In the genomic region with DNA sequence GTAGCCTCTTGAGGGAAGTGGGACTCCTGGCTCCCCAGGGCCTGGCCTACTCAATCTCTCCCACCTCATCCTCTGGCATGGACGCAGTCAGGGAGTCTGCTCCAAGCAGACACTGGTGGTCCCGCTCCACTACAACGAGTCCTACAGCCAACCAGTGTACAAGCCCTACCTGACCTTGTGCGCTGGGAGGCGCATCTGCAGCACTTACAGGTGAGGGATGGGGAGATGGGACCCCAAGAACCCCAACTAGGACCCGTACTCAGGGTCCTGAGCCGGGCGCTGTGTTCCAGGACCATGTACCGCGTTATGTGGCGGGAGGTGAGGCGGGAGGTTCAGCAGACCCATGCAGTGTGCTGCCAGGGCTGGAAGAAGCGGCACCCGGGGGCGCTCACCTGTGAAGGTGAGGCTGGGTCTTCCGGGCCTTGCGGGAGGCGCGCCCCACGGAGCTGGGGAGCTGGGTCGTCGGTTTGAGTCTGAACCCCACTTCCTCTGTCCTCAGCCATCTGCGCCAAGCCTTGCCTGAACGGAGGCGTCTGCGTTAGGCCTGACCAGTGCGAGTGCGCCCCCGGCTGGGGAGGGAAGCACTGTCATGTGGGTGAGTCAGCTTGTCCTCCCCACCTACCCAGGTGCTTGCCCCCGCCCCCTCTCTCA, we compare ENCODE assay signal across 15 cellular contexts. TPM values are rescaled to one million over a fixed set of nuclear protein-coding genes. Genes with fewer than 3 reads are reported as not detected.
DNase-seq lines count a peak whose midpoint lies in the region; ATAC-seq, FAIRE-seq and TF ChIP-seq lines count a peak whose summit lies in the region.
"Had no signal": no experiment of that assay in that cellular context is flagged by ENCODE, and none has a peak within 500 bp of the region (broad histone marks: within the 10 kb centered on the region; RNA-seq: fewer than 3 reads in every experiment).

No MANE protein-coding gene starts in this region.

- peak; percentile 4 for TF ChIP-seq CTCF in cardiac muscle cell (IDR thresholded peaks at IDR 0.05; ENCODE audit: low read depth, low read length)
- no peak for TF ChIP-seq CTCF in body of pancreas (IDR thresholded peaks at IDR 0.05)

- H3K9me3 ChIP-seq in cardiac muscle cell (ENCODE audit: low read depth) (no peaks in the 10 kb centered on the region), body of pancreas (no peaks in the 10 kb centered on the region)

- FAIRE-seq in RCC 7860 (lab: Jason Lieb, UNC): no peak
- FAIRE-seq: colon had no signal

- no peak overlapping the region for H3K4me3 Mint-ChIP-seq in central memory CD8-positive, alpha-beta T cell
- H3K4me3 Mint-ChIP-seq: activated CD4-positive, alpha-beta memory T cell treated with anti-CD3 and anti-CD28 coated beads for 36 hours; activated T-cell treated with anti-CD3 and anti-CD28 coated beads, Interleukin-2, amount 50 U/mL, for 72 hours had no signal

- TF ChIP-seq POLR2A in body of pancreas (IDR thresholded peaks at IDR 0.05): no peak

- no peak for ATAC-seq in left ventricle myocardium superior
- no peak for ATAC-seq in central memory CD8-positive, alpha-beta T cell (replicated peaks; ENCODE audit: extremely low read depth, poor library complexity, severe bottlenecking)
- no peak for ATAC-seq in body of pancreas
- no peak for ATAC-seq in HG02798 (IDR thresholded peaks at IDR 0.05; ENCODE audit: poor library complexity, unreplicated experiment)
- ATAC-seq: activated T-cell treated with anti-CD3 and anti-CD28 coated beads, Interleukin-2, amount 50 U/mL, for 72 hours had no signal

- no peaks in the 10 kb centered on the region for H3K9me3 Mint-ChIP-seq in central memory CD8-positive, alpha-beta T cell
- H3K9me3 Mint-ChIP-seq: activated CD4-positive, alpha-beta memory T cell treated with anti-CD3 and anti-CD28 coated beads for 36 hours; activated T-cell treated with anti-CD3 and anti-CD28 coated beads, Interleukin-2, amount 50 U/mL, for 72 hours had no signal

- no peak for DNase-seq in cardiac muscle cell (ENCODE audit: low read depth in 1 of 2, low spot score in 1 of 2)
- no peak for DNase-seq in left ventricle myocardium superior
- no peak for DNase-seq in central memory CD8-positive, alpha-beta T cell (ENCODE audit: low spot score in 2 of 2)
- DNase-seq in islet precursor cell: peak; percentile 79
- no peak for DNase-seq in RCC 7860 (ENCODE audit: low spot score)
- DNase-seq in body of pancreas: no peak
- no peak for DNase-seq in NCI-H524 treated with DMSO at 0.1 percent for 48 hours (lab: John Stamatoyannopoulos, UW)
- DNase-seq: activated CD4-positive, alpha-beta memory T cell treated with anti-CD3 and anti-CD28 coated beads for 36 hours; activated T-cell treated with anti-CD3 and anti-CD28 coated beads, Interleukin-2, amount 50 U/mL, for 72 hours; NCI-H1436 treated with DMSO at 0.1 percent for 48 hours; occipital lobe had no signal

- H3K4me1 ChIP-seq in cardiac muscle cell (ENCODE audit: low read depth) (peaks cover 26% of the 10 kb centered on the region), body of pancreas (no peaks in the 10 kb centered on the region)

- H3K4me3 ChIP-seq in cardiac muscle cell (no peak overlapping the region), body of pancreas (no peak overlapping the region)

- H3K36me3 ChIP-seq in cardiac muscle cell (peaks cover 5% of the 10 kb centered on the region), body of pancreas (replicated peaks in 1 of 2; ENCODE audit: insufficient read depth in 1 of 2, low read depth in 2 of 2) (peaks cover 0 to 1% of the 10 kb centered on the region in 2 donors)

- peaks cover 14% of the 10 kb centered on the region for H3K4me1 Mint-ChIP-seq in central memory CD8-positive, alpha-beta T cell

- H3K27ac ChIP-seq in cardiac muscle cell: peak overlapping the region; percentile 95
- H3K27ac ChIP-seq in body of pancreas: no peak overlapping the region

- H3K27me3 Mint-ChIP-seq in central memory CD8-positive, alpha-beta T cell: no peaks in the 10 kb centered on the region
- H3K27me3 Mint-ChIP-seq: activated CD4-positive, alpha-beta memory T cell treated with anti-CD3 and anti-CD28 coated beads for 36 hours had no signal

- WGBS in body of pancreas, 2 donors: 82 to 96% methylated on average over 16 to 29 of the region's 30 CpGs

- no peaks in the 10 kb centered on the region for H3K27me3 ChIP-seq in cardiac muscle cell
- no peaks in the 10 kb centered on the region for H3K27me3 ChIP-seq in body of pancreas

- peaks cover 15% of the 10 kb centered on the region for H3K36me3 Mint-ChIP-seq in central memory CD8-positive, alpha-beta T cell (ENCODE audit: insufficient read depth)

- peak overlapping the region; percentile 51 for H3K27ac Mint-ChIP-seq in central memory CD8-positive, alpha-beta T cell (ENCODE audit: low read depth)
- H3K27ac Mint-ChIP-seq: activated CD4-positive, alpha-beta memory T cell treated with anti-CD3 and anti-CD28 coated beads for 36 hours; activated T-cell treated with anti-CD3 and anti-CD28 coated beads, Interleukin-2, amount 50 U/mL, for 72 hours had no signal

- intact Hi-C loops in left ventricle myocardium superior (cut with micrococcal nuclease) (no loop called here), body of pancreas (cut with DNase I) (no loop called here)

RNA-seq across cellular contexts. Expression of a gene that starts 2.1 kb away (rescaled TPM):
- 10.2 and 18.7 TPM in 2 replicates for total RNA-seq in cardiac muscle cell
- polyA plus RNA-seq in cardiac muscle cell: 10.1 and 15.2 TPM in 2 replicates
- total RNA-seq in left ventricle myocardium superior: 7.7 TPM
- 1 to 10 TPM; 5.7 to 6.9 TPM for total RNA-seq in body of pancreas

RNA-seq across cellular contexts. Expression of a gene that starts 9.3 kb away (rescaled TPM):
- 128 and 146 TPM in 2 replicates for total RNA-seq in cardiac muscle cell
- 69.3 and 69.6 TPM in 2 replicates for polyA plus RNA-seq in cardiac muscle cell
- total RNA-seq in left ventricle myocardium superior: 49.7 TPM
- total RNA-seq in body of pancreas: 10 to 100 TPM; 13.2 to 16.1 TPM

RNA-seq across cellular contexts. Expression of a gene that starts 11.7 kb away (rescaled TPM):
- total RNA-seq in cardiac muscle cell (180 and 188 TPM in 2 replicates), left ventricle myocardium superior (94.1 TPM), body of pancreas (10 to 100 TPM; 34.0 to 62.0 TPM)
- polyA plus RNA-seq in cardiac muscle cell: 232 and 237 TPM in 2 replicates

RNA-seq across cellular contexts. Expression of a gene that starts 12.6 kb away (rescaled TPM):
- total RNA-seq in cardiac muscle cell: 42.7 and 147 TPM in 2 replicates
- 34.6 and 50.2 TPM in 2 replicates for polyA plus RNA-seq in cardiac muscle cell
- total RNA-seq in left ventricle myocardium superior: 22.6 TPM
- total RNA-seq in body of pancreas: 1 to 10 TPM; 3.6 to 9.9 TPM

RNA-seq across cellular contexts. Expression of a gene that starts 14.8 kb away (rescaled TPM):
- 0.78 and 4.4 TPM in 2 replicates for total RNA-seq in cardiac muscle cell
- 4.9 and 6.2 TPM in 2 replicates for polyA plus RNA-seq in cardiac muscle cell
- 0.27 TPM for total RNA-seq in left ventricle myocardium superior
- not detected for total RNA-seq in body of pancreas
- total RNA-seq: kidney epithelial cell, skeletal muscle tissue had no signal
